In the genomic region with DNA sequence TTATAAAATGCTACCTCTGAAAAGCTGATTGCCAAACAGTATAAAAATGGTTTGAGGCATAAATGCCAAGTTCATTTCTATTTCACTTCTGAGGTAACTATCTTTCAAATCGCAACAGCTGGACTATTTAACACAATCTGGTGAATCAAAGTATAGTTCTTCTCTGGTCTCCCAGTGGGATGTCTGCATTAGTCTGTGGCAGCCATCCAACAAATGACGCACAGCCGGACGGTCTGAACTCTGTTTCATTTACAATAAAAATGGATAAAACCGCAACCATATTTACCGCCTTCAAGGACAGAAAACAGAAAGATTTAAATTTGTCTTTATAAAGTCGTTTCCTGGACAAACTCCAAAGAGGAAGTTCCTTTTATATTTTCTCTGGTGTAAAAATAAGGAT, we compare ENCODE assay signal across 12 cellular contexts. TPM values are rescaled to one million over a fixed set of nuclear protein-coding genes. Genes with fewer than 3 reads are reported as not detected.
DNase-seq lines count a peak whose midpoint lies in the region; ATAC-seq, FAIRE-seq and TF ChIP-seq lines count a peak whose summit lies in the region.
"Had no signal": no experiment of that assay in that cellular context is flagged by ENCODE, and none has a peak within 500 bp of the region (broad histone marks: within the 10 kb centered on the region; RNA-seq: fewer than 3 reads in every experiment).

No MANE protein-coding gene starts in this region.

- ATAC-seq in HG02852 (IDR thresholded peaks at IDR 0.05; ENCODE audit: unreplicated experiment) (no peak), GM18867 (IDR thresholded peaks at IDR 0.05; ENCODE audit: unreplicated experiment) (no peak)
- ATAC-seq: K562 had no signal

- FAIRE-seq in H54 (lab: Jason Lieb, UNC), result peak; percentile 66
- FAIRE-seq: K562, TTC549 had no signal

- DNase-seq in H54 (ENCODE audit: insufficient read length, low spot score) (peak; percentile 26), NCI-H446 (lab: John Stamatoyannopoulos, UW) (peak; percentile 58 to 83), epidermal melanocyte (ENCODE audit: insufficient read length, low spot score) (peak; percentile 72), prostate gland (ENCODE audit: low spot score) (peak; percentile 10), DMS114 treated with DMSO at 0.1 percent for 48 hours (lab: John Stamatoyannopoulos, UW; ENCODE audit: unreplicated experiment) (no peak)
- no peak for DNase-seq in central memory CD4-positive, alpha-beta T cell
- DNase-seq: kidney glomerular epithelial cell; stimulated activated CD4-positive, alpha-beta T cell treated with anti-CD3 and anti-CD28 coated beads, Interleukin-2, amount 100 ng/mL, for 48 hours had no signal

- no peaks in the 10 kb centered on the region for H3K9me3 ChIP-seq in prostate gland

- 12% methylated on average over 7 of the region's 7 CpGs for WGBS in prostate gland

- TF ChIP-seq POLR2A in H54 (IDR thresholded peaks at IDR 0.05; ENCODE audit: low read depth, low read length) (no peak), prostate gland (IDR thresholded peaks at IDR 0.05) (no peak)

- intact Hi-C loops in prostate gland (cut with DNase I), result no loop called here

- no peaks in the 10 kb centered on the region for H3K27me3 ChIP-seq in prostate gland (replicated peaks; ENCODE audit: insufficient read depth)

- H3K27ac ChIP-seq in prostate gland, result no peak overlapping the region

- H3K4me3 ChIP-seq in prostate gland, result no peak overlapping the region
- H3K4me3 ChIP-seq: K562 had no signal

- no peaks in the 10 kb centered on the region for H3K4me1 ChIP-seq in prostate gland (replicated peaks)

- no peak for TF ChIP-seq CTCF in prostate gland (IDR thresholded peaks at IDR 0.05)

- H3K36me3 ChIP-seq in prostate gland, result no peaks in the 10 kb centered on the region

RNA-seq across cellular contexts. Expression of gene ENO4, which starts 41.9 kb away (rescaled TPM):
- under 1 TPM; 0.27 to 0.91 TPM for total RNA-seq in prostate gland
- total RNA-seq: K562 had no signal

Comparison
In these comparisons a context has a peak if more than half of its experiments do, and no peak if none do; other contexts are left out.
1. DNase-seq: peak in H54 (single experiment), NCI-H446 (2 of 2), epidermal melanocyte (single experiment) and prostate gland (single experiment); none in DMS114 treated with DMSO at 0.1 percent for 48 hours (single experiment) and central memory CD4-positive, alpha-beta T cell (single experiment).